In genomic region chr14:70665448-70666363, GRCh38 we compare ENCODE assay signal across 8 cellular contexts. TPM values are rescaled to one million over a fixed set of nuclear protein-coding genes. Genes with fewer than 3 reads are reported as not detected.
A peak's percentile ranks its signal among the peaks of the same experiment; 100 is the strongest.
DNase-seq lines count a peak whose midpoint lies in the region; ATAC-seq, FAIRE-seq and TF ChIP-seq lines count a peak whose summit lies in the region.

No MANE protein-coding gene starts in this region.

- no peak for TF ChIP-seq CTCF in liver (IDR thresholded peaks at IDR 0.05; ENCODE audit: low read depth, low read length, missing input control)
- TF ChIP-seq CTCF in HepG2 (CRISPR knock-in tag; IDR thresholded peaks at IDR 0.05): no peak
- TF ChIP-seq CTCF in bronchial epithelial cell (IDR thresholded peaks at IDR 0.05; ENCODE audit: insufficient read depth, low read length, severe bottlenecking): no peak
- no peak for TF ChIP-seq CTCF in uterus (IDR thresholded peaks at IDR 0.05)

- CTCF ChIA-PET in HepG2 (lab: Yijun Ruan, JAX; ENCODE audit: low intra/inter-chr PET ratio, low total read pairs): no interaction called here

- TF ChIP-seq EP300 in HepG2 (IDR thresholded peaks at IDR 0.05; ENCODE audit: low read depth in 2 of 2, low read length in 2 of 2) (no peak), HepG2 (CRISPR knock-in tag; IDR thresholded peaks at IDR 0.05; ENCODE audit: borderline replicate concordance) (no peak)

- TF ChIP-seq POLR2A in HepG2 (IDR thresholded peaks at IDR 0.05; ENCODE audit: insufficient read depth in 1 of 2, low read depth in 2 of 2, low read length in 2 of 2) (no peak), uterus (IDR thresholded peaks at IDR 0.05) (no peak)

- H3K4me1 ChIP-seq in liver (ENCODE audit: control insufficient read depth in 4 of 4, insufficient read depth in 4 of 4, low read length in 3 of 4) (peaks cover 0 to 32% (median 15%) of the 10 kb centered on the region in 4 donors), HepG2 (ENCODE audit: insufficient read depth, low read length) (no peaks in the 10 kb centered on the region), uterus (no peaks in the 10 kb centered on the region)

- BruUV-seq in HepG2 (replicated peaks; lab: Mats Ljungman, UMichigan): no TSS peak

- in situ Hi-C loops in HepG2 (cut with HindIII; ENCODE audit: extremely low pct_ligation_motif_present, low pct_unique_long_range_greater_than_20kb): no loop called here

- DNase-seq in HepG2 (ENCODE audit: low spot score): no peak
- DNase-seq in NCI-H2029 (lab: John Stamatoyannopoulos, UW): peak; percentile 40
- DNase-seq in bronchial epithelial cell (ENCODE audit: low read depth): peak; percentile 87
- no peak for DNase-seq in stimulated activated naive CD8-positive, alpha-beta T cell treated with anti-CD3 and anti-CD28 coated beads, Interleukin-15, Interleukin-2, amounts not matched to agents 100 U/mL and 50 U/mL, for 24 hours
- DNase-seq in NCI-H524 treated with DMSO at 0.1 percent for 48 hours (lab: John Stamatoyannopoulos, UW): no peak
- DNase-seq in uterus: no peak

- FAIRE-seq in HepG2 (lab: Jason Lieb, UNC): no peak
- FAIRE-seq in bronchial epithelial cell (lab: Jason Lieb, UNC): peak; percentile 40

- POLR2A ChIA-PET in HepG2 (lab: Yijun Ruan, JAX): no interaction called here

- TF ChIP-seq RAD21 in liver (IDR thresholded peaks at IDR 0.05): no peak
- no peak for TF ChIP-seq RAD21 in HepG2 (CRISPR knock-in tag; IDR thresholded peaks at IDR 0.05)

- no peaks in the 10 kb centered on the region for H3K79me2 ChIP-seq in HepG2 (ENCODE audit: insufficient read depth, low read length)

- H3K9me3 ChIP-seq in liver (ENCODE audit: control insufficient read depth in 4 of 4, low read length in 3 of 4) (no peaks in the 10 kb centered on the region), HepG2 (ENCODE audit: low read length) (no peaks in the 10 kb centered on the region), uterus (no peaks in the 10 kb centered on the region)

- H3K27ac ChIP-seq in liver (ENCODE audit: low read depth in 1 of 2, low read length in 2 of 2): peak overlapping the region; percentile 52 to 60
- H3K27ac ChIP-seq in HepG2 (ENCODE audit: extremely low read length, insufficient read depth, low read length): no peak overlapping the region
- no peak overlapping the region for H3K27ac ChIP-seq in uterus

- H3K9ac ChIP-seq in liver (ENCODE audit: low read depth in 1 of 2, low read length in 2 of 2) (peak overlapping the region in 1 of 2 donors; percentile 7), HepG2 (ENCODE audit: insufficient read depth, low read depth, low read length) (no peak overlapping the region)

- no peaks in the 10 kb centered on the region for H4K20me1 ChIP-seq in HepG2 (ENCODE audit: insufficient read depth, low read length)

- no peak for ATAC-seq in HepG2
- ATAC-seq in HG02852 (IDR thresholded peaks at IDR 0.05; ENCODE audit: unreplicated experiment): peak; percentile 50
- peak; percentile 55 for ATAC-seq in stimulated activated naive CD8-positive, alpha-beta T cell treated with anti-CD3 and anti-CD28 coated beads, Interleukin-15, Interleukin-2, amounts not matched to agents 100 U/mL and 50 U/mL, for 24 hours

- H3K4me3 ChIP-seq in liver (ENCODE audit: low read depth in 1 of 3, low read length in 3 of 3) (no peak overlapping the region), HepG2 (replicated peaks in 1 of 3; ENCODE audit: insufficient read depth in 1 of 3, low read depth in 2 of 3, low read length in 3 of 3) (no peak overlapping the region), bronchial epithelial cell (ENCODE audit: low read depth, low read length) (no peak overlapping the region), uterus (no peak overlapping the region)

- H3K4me2 ChIP-seq in HepG2 (ENCODE audit: low read depth, low read length): no peak overlapping the region

- 66% methylated on average over 8 of the region's 8 CpGs for WGBS in liver
- 36% methylated on average over 7 of the region's 8 CpGs for whole genome bisulfite sequencing in HepG2 (ENCODE audit: low lambda C conversion rate)

- intact Hi-C loops in HepG2 (cut with micrococcal nuclease; ENCODE audit: unreplicated experiment) (no loop called here), uterus (cut with DNase I; ENCODE audit: low total_unique reads) (no loop called here)

- H3K27me3 ChIP-seq in liver (ENCODE audit: control insufficient read depth in 4 of 4, insufficient read depth in 4 of 4, low read length in 3 of 4) (no peaks in the 10 kb centered on the region), HepG2 (ENCODE audit: control insufficient read depth in 1 of 2, insufficient read depth in 2 of 2, low read length in 2 of 2) (no peaks in the 10 kb centered on the region), bronchial epithelial cell (ENCODE audit: control insufficient read depth, insufficient read depth, low read length) (no peaks in the 10 kb centered on the region), uterus (no peaks in the 10 kb centered on the region)

- H2AFZ ChIP-seq in HepG2 (ENCODE audit: low read length): no peak overlapping the region

- H3K36me3 ChIP-seq in liver (ENCODE audit: control insufficient read depth in 4 of 4, insufficient read depth in 3 of 4, low read depth in 1 of 4, low read length in 3 of 4): no peaks in the 10 kb centered on the region
- H3K36me3 ChIP-seq in HepG2 (replicated peaks in 1 of 2; ENCODE audit: control insufficient read depth in 1 of 2, insufficient read depth in 2 of 2, low read length in 2 of 2): no peaks in the 10 kb centered on the region
- H3K36me3 ChIP-seq in bronchial epithelial cell (ENCODE audit: control insufficient read depth, insufficient read depth, low read length): no peaks in the 10 kb centered on the region
- no peaks in the 10 kb centered on the region for H3K36me3 ChIP-seq in uterus

TF ChIP-seq in liver, 16 proteins besides CTCF, POLR2A, EP300 and RAD21 (continues in another document):
- no peak for TF ChIP-seq HNF4A (conservative IDR thresholded peaks at IDR 0.05)
- TF ChIP-seq, protein P1, sequence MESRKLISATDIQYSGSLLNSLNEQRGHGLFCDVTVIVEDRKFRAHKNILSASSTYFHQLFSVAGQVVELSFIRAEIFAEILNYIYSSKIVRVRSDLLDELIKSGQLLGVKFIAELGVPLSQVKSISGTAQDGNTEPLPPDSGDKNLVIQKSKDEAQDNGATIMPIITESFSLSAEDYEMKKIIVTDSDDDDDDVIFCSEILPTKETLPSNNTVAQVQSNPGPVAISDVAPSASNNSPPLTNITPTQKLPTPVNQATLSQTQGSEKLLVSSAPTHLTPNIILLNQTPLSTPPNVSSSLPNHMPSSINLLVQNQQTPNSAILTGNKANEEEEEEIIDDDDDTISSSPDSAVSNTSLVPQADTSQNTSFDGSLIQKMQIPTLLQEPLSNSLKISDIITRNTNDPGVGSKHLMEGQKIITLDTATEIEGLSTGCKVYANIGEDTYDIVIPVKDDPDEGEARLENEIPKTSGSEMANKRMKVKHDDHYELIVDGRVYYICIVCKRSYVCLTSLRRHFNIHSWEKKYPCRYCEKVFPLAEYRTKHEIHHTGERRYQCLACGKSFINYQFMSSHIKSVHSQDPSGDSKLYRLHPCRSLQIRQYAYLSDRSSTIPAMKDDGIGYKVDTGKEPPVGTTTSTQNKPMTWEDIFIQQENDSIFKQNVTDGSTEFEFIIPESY (IDR thresholded peaks at IDR 0.05): no peak

TF ChIP-seq in HepG2, 621 proteins besides CTCF, POLR2A, EP300 and RAD21:
- TF ChIP-seq ZNF562 (CRISPR knock-in tag; IDR thresholded peaks at IDR 0.05; ENCODE audit: borderline replicate concordance): no peak
- no peak for TF ChIP-seq ADNP (CRISPR knock-in tag; IDR thresholded peaks at IDR 0.05)

RNA-seq across cellular contexts. Expression of gene TTC9, which starts 24.0 kb away (rescaled TPM):
- total RNA-seq in liver: under 1 TPM; 0.09 to 0.59 TPM
- polyA plus RNA-seq in liver: under 1 TPM; 0.31 to 0.98 TPM
- 0.13 and 0.14 TPM in 2 replicates for total RNA-seq in HepG2 (2016; rRNA removed; fragmentation: Illumina TruSeq; extraction: Trizol)
- total RNA-seq in HepG2 (2016; cell fraction: cytosol; rRNA removed; fragmentation: Illumina TruSeq; extraction: Trizol; ENCODE audit: low read depth): 0.09 and 0.10 TPM in 2 replicates
- total RNA-seq in HepG2 (2016; cell fraction: insoluble cytoplasmic fraction; rRNA removed; fragmentation: Illumina TruSeq; extraction: Trizol): 0.06 and 0.15 TPM in 2 replicates
- 0.14 and 0.15 TPM in 2 replicates for total RNA-seq in HepG2 (2016; cell fraction: membrane; rRNA removed; fragmentation: Illumina TruSeq; extraction: Trizol)
- 0.13 TPM in 1 of 2 replicates, not detected in the other for total RNA-seq in HepG2 (2016; cell fraction: nucleus; rRNA removed; fragmentation: Illumina TruSeq; extraction: Trizol)
- 0.30 and 0.46 TPM in 2 replicates for polyA plus RNA-seq in HepG2 (2011; rRNA removed)
- 0.25 and 0.38 TPM in 2 replicates for polyA plus RNA-seq in HepG2 (2011; cell fraction: cytosol; rRNA removed)
- 0.19 TPM in 2 replicates for polyA plus RNA-seq in HepG2 (2011; cell fraction: nucleus; rRNA removed)
- 0.11 and 0.28 TPM in 2 replicates for polyA plus RNA-seq in HepG2 (2012)
- polyA plus RNA-seq in HepG2 (2016; cell fraction: cytosol; fragmentation: Illumina TruSeq; extraction: Trizol; ENCODE audit: low read depth): 0.07 and 0.11 TPM in 2 replicates
- polyA plus RNA-seq in HepG2 (2016; cell fraction: insoluble cytoplasmic fraction; fragmentation: Illumina TruSeq; extraction: Trizol; ENCODE audit: low read depth): 0.16 and 0.17 TPM in 2 replicates
- polyA plus RNA-seq in HepG2 (2016; cell fraction: membrane; fragmentation: Illumina TruSeq; extraction: Trizol; ENCODE audit: low read depth): 0.14 and 0.16 TPM in 2 replicates
- 0.19 and 0.24 TPM in 2 replicates for polyA plus RNA-seq in HepG2 (2016; cell fraction: nucleus; fragmentation: Illumina TruSeq; extraction: Trizol; ENCODE audit: insufficient read depth, low read depth)
- 0.26 and 0.65 TPM in 2 replicates for polyA minus RNA-seq in HepG2 (2011; rRNA and poly(A)+ RNA removed; ENCODE audit: low replicate concordance)
- polyA minus RNA-seq in HepG2 (2011; cell fraction: cytosol; rRNA and poly(A)+ RNA removed): 0.18 and 0.30 TPM in 2 replicates
- polyA minus RNA-seq in HepG2 (2011; cell fraction: nucleus; rRNA and poly(A)+ RNA removed): 0.37 TPM in 1 of 2 replicates, not detected in the other
- total RNA-seq in bronchial epithelial cell: 5.3 and 9.7 TPM in 2 replicates
- 1 to 10 TPM in 1 of 4 donors, under 1 TPM in 2, not detected in 1; 0.18 to 1.2 (median 0.26) TPM for total RNA-seq in uterus

Comparison
In these comparisons a context has a peak if more than half of its experiments do, and no peak if none do; other contexts are left out.
1. H3K27ac ChIP-seq: peak in liver (2 of 2); none in HepG2 (single experiment) and uterus (0 of 2).
2. DNase-seq: peak in NCI-H2029 (single experiment) and bronchial epithelial cell (single experiment); none in HepG2 (single experiment), stimulated activated naive CD8-positive, alpha-beta T cell treated with anti-CD3 and anti-CD28 coated beads, Interleukin-15, Interleukin-2, amounts not matched to agents 100 U/mL and 50 U/mL, for 24 hours (single experiment), NCI-H524 treated with DMSO at 0.1 percent for 48 hours (single experiment) and uterus (0 of 2).